ENCODE assay signal across 20 cellular contexts in the genomic region with DNA sequence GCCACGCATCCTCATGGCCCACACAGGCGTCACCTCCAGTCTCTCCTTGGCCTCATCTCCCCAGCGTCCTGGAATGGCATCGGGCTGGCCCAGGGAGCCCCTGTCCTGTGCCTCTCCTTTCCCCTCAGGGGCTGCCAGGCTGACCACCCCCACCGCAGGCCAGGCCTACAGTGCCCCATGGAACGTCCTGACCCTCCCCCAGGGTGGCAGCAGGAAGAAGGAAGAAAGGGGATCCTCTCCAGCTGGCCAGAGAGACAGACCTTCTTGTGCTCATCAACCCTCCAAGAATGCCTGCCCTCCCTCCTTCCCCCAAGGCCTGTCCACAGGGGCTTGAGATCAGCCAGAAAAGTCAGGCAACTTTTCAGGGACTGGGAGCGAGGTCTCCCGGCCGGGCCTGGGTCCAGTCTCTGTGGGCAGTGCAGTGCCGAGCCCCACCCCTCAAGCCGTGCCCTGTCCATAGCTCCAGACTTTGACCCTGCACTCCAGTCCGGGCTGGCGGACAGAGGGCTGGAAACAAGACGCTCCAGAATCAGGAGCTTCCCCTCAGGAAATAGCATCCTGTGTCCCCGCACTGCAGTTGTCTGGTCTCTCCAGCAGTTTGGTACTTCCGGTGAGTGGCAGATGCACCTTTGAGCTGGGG. TPM values are rescaled to one million over a fixed set of nuclear protein-coding genes. Genes with fewer than 3 reads are reported as not detected.
A peak's percentile ranks its signal among the peaks of the same experiment; 100 is the strongest.
DNase-seq lines count a peak whose midpoint lies in the region; ATAC-seq and TF ChIP-seq lines count a peak whose summit lies in the region.
"Had no signal": no experiment of that assay in that cellular context is flagged by ENCODE, and none has a peak within 500 bp of the region (broad histone marks: within the 10 kb centered on the region; RNA-seq: fewer than 3 reads in every experiment).

A gene (plus strand): TSS at position 478 of the 640 bp plus-strand sequence. CDS start 4,915 bp downstream, outside the sequence.

- H3K36me3 ChIP-seq in liver (ENCODE audit: control insufficient read depth in 4 of 4, insufficient read depth in 3 of 4, low read depth in 1 of 4, low read length in 3 of 4), result no peaks in the 10 kb centered on the region
- H3K36me3 ChIP-seq in HAP-1 (replicated peaks), result no peaks in the 10 kb centered on the region
- H3K36me3 ChIP-seq in heart left ventricle, result no peaks in the 10 kb centered on the region

- H3K4me3 ChIP-seq in liver (ENCODE audit: low read depth in 1 of 3, low read length in 3 of 3) (peak within 1 kb of the TSS; percentile 32 to 69 (median 58)), HAP-1 (no peak within 1 kb of the TSS), heart left ventricle (no peak within 1 kb of the TSS)
- H3K4me3 ChIP-seq: GM23248, SK-N-MC had no signal

- no peaks in the 10 kb centered on the region for H3K27me3 Mint-ChIP-seq in dendritic cell treated with granulocyte-macrophage colony-stimulating factor and Interleukin-4, amounts not matched to agents 40 ng/mL and 50 ng/mL, for 4 days

- no peak for TF ChIP-seq POLR2A in heart left ventricle (IDR thresholded peaks at IDR 0.05)

- H3K4me3 Mint-ChIP-seq in dendritic cell treated with granulocyte-macrophage colony-stimulating factor and Interleukin-4, amounts not matched to agents 40 ng/mL and 50 ng/mL, for 4 days, result no peak within 1 kb of the TSS
- H3K4me3 Mint-ChIP-seq: CD8-positive, alpha-beta memory T cell had no signal

- no peak for ATAC-seq in heart left ventricle
- ATAC-seq: Right ventricle myocardium inferior had no signal

- H3K27me3 ChIP-seq in liver (ENCODE audit: control insufficient read depth in 4 of 4, insufficient read depth in 4 of 4, low read length in 3 of 4) (no peaks in the 10 kb centered on the region), HAP-1 (ENCODE audit: low read depth) (peaks cover 13% of the 10 kb centered on the region), heart left ventricle (no peaks in the 10 kb centered on the region)

- in situ Hi-C loops in HAP-1 (cut with MboI; ENCODE audit: low sequenced_read_pairs), result no loop called here

- H3K9me3 ChIP-seq in liver (ENCODE audit: control insufficient read depth in 4 of 4, low read length in 3 of 4) (no peaks in the 10 kb centered on the region), HAP-1 (no peaks in the 10 kb centered on the region), heart left ventricle (peaks cover 0 to 4% (median 0%) of the 10 kb centered on the region in 12 donors)

- H3K4me1 ChIP-seq in liver (ENCODE audit: control insufficient read depth in 4 of 4, insufficient read depth in 4 of 4, low read length in 3 of 4) (peaks cover 2 to 50% (median 29%) of the 10 kb centered on the region in 4 donors), HAP-1 (no peaks in the 10 kb centered on the region), heart left ventricle (peaks cover 0 to 10% (median 0%) of the 10 kb centered on the region in 12 donors)

- TF ChIP-seq CTCF in liver (IDR thresholded peaks at IDR 0.05; ENCODE audit: low read depth, low read length, missing input control) (no peak), heart left ventricle (IDR thresholded peaks at IDR 0.05) (no peak)

- no peaks in the 10 kb centered on the region for H3K9me3 Mint-ChIP-seq in dendritic cell treated with granulocyte-macrophage colony-stimulating factor and Interleukin-4, amounts not matched to agents 40 ng/mL and 50 ng/mL, for 4 days

- DNase-seq in HuH-7.5 (ENCODE audit: low spot score), result peak; percentile 44
- DNase-seq in substantia nigra (lab: John Stamatoyannopoulos, UW), result peak in 26 of 49 donors; percentile 9 to 70 (median 43)
- DNase-seq in HAP-1 (ENCODE audit: low spot score in 2 of 2), result no peak
- DNase-seq in ureter (ENCODE audit: low spot score), result no peak
- DNase-seq in heart left ventricle, result no peak
- no peak for DNase-seq in stimulated activated CD4-positive, alpha-beta T cell treated with anti-CD3 and anti-CD28 coated beads, Interleukin-4, amount 100 ng/mL, for 1 hour
- DNase-seq: AML-193; CD8-positive, alpha-beta memory T cell; DND-41; GF-D8; GM23248; NCI-H1048; NCI-H146; NCI-H2081 treated with DMSO at 0.1 percent for 48 hours; NCI-H2227 treated with DMSO at 0.1 percent for 48 hours; NCI-H526 had no signal

- peaks cover 14% of the 10 kb centered on the region for H3K4me1 Mint-ChIP-seq in dendritic cell treated with granulocyte-macrophage colony-stimulating factor and Interleukin-4, amounts not matched to agents 40 ng/mL and 50 ng/mL, for 4 days (ENCODE audit: low read depth)

- 38% methylated on average over 16 of the region's 16 CpGs for WGBS in liver
- 55 to 70% (median 63%) methylated on average over 6 to 16 of the region's 16 CpGs for WGBS in heart left ventricle, 4 donors

- peak within 1 kb of the TSS; percentile 44 for H3K27ac Mint-ChIP-seq in dendritic cell treated with granulocyte-macrophage colony-stimulating factor and Interleukin-4, amounts not matched to agents 40 ng/mL and 50 ng/mL, for 4 days
- H3K27ac Mint-ChIP-seq: CD8-positive, alpha-beta memory T cell had no signal

- H3K36me3 Mint-ChIP-seq in dendritic cell treated with granulocyte-macrophage colony-stimulating factor and Interleukin-4, amounts not matched to agents 40 ng/mL and 50 ng/mL, for 4 days (ENCODE audit: low read depth), result no peaks in the 10 kb centered on the region
- H3K36me3 Mint-ChIP-seq: CD8-positive, alpha-beta memory T cell had no signal

- intact Hi-C loops in dendritic cell treated with granulocyte-macrophage colony-stimulating factor and Interleukin-4, amounts not matched to agents 40 ng/mL and 50 ng/mL, for 4 days (cut with micrococcal nuclease), result loop anchor here (10.0 kb wide), 1 partner anchor 215 kb away; a partner anchor contains a TSS
- intact Hi-C loops in heart left ventricle (cut with DNase I), result loop anchor here in 3 of 10 donors (10.0 kb wide), 3 partner anchors 65 to 215 kb away; a partner anchor contains a TSS

- H3K27ac ChIP-seq in liver (ENCODE audit: low read depth in 1 of 2, low read length in 2 of 2), result peak within 1 kb of the TSS; percentile 52 to 70
- no peak within 1 kb of the TSS for H3K27ac ChIP-seq in substantia nigra (ENCODE audit: low read depth, low read length, poor library complexity, severe bottlenecking)
- no peak within 1 kb of the TSS for H3K27ac ChIP-seq in heart left ventricle
- H3K27ac ChIP-seq: GM23248, SK-N-MC had no signal

- H3K9ac ChIP-seq in liver (ENCODE audit: low read depth in 1 of 2, low read length in 2 of 2), result peak within 1 kb of the TSS; percentile 50 to 81
- H3K9ac ChIP-seq: GM23248 had no signal

- TF ChIP-seq RAD21 in liver (IDR thresholded peaks at IDR 0.05), result peak in 1 of 2 donors; percentile 63

TF ChIP-seq in liver, 16 proteins besides CTCF, POLR2A, EP300 and RAD21 (continues in another document):
- TF ChIP-seq EGR1 (IDR thresholded peaks at IDR 0.05; ENCODE audit: low read depth in 2 of 2) (peak in 1 of 2 donors; percentile 21), HNF4G (IDR thresholded peaks at IDR 0.05) (peak; percentile 93), RXRA (IDR thresholded peaks at IDR 0.05) (peak; percentile 81 to 86), GABPA (IDR thresholded peaks at IDR 0.05 in 1 of 2, conservative IDR thresholded peaks at IDR 0.05 in 1 of 2) (peak; percentile 54 to 66), NR2F2 (IDR thresholded peaks at IDR 0.05) (no peak), SP1 (IDR thresholded peaks at IDR 0.05) (peak; percentile 94), TAF1 (conservative IDR thresholded peaks at IDR 0.05) (peak; percentile 79), YY1 (IDR thresholded peaks at IDR 0.05) (peak; percentile 44), HNF4A (conservative IDR thresholded peaks at IDR 0.05) (peak; percentile 96 to 97)
- TF ChIP-seq, protein P1, sequence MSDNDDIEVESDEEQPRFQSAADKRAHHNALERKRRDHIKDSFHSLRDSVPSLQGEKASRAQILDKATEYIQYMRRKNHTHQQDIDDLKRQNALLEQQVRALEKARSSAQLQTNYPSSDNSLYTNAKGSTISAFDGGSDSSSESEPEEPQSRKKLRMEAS (IDR thresholded peaks at IDR 0.05), result peak; percentile 39
- TF ChIP-seq, protein P2, sequence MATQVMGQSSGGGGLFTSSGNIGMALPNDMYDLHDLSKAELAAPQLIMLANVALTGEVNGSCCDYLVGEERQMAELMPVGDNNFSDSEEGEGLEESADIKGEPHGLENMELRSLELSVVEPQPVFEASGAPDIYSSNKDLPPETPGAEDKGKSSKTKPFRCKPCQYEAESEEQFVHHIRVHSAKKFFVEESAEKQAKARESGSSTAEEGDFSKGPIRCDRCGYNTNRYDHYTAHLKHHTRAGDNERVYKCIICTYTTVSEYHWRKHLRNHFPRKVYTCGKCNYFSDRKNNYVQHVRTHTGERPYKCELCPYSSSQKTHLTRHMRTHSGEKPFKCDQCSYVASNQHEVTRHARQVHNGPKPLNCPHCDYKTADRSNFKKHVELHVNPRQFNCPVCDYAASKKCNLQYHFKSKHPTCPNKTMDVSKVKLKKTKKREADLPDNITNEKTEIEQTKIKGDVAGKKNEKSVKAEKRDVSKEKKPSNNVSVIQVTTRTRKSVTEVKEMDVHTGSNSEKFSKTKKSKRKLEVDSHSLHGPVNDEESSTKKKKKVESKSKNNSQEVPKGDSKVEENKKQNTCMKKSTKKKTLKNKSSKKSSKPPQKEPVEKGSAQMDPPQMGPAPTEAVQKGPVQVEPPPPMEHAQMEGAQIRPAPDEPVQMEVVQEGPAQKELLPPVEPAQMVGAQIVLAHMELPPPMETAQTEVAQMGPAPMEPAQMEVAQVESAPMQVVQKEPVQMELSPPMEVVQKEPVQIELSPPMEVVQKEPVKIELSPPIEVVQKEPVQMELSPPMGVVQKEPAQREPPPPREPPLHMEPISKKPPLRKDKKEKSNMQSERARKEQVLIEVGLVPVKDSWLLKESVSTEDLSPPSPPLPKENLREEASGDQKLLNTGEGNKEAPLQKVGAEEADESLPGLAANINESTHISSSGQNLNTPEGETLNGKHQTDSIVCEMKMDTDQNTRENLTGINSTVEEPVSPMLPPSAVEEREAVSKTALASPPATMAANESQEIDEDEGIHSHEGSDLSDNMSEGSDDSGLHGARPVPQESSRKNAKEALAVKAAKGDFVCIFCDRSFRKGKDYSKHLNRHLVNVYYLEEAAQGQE (IDR thresholded peaks at IDR 0.05), result peak; percentile 76

RNA-seq across cellular contexts. Expression of the gene that starts here (rescaled TPM):
- total RNA-seq in liver, result 10 to 100 TPM in 1 of 2 donors, under 1 TPM in 1; 0.84 to 28.3 TPM
- polyA plus RNA-seq in liver, result 10 to 100 TPM; 17.6 to 51.4 TPM
- not detected for total RNA-seq in ureter
- not detected for total RNA-seq in heart left ventricle
- polyA plus RNA-seq in heart left ventricle, result not detected
- total RNA-seq: CD8-positive, alpha-beta memory T cell; GM23248; Right ventricle myocardium inferior had no signal
- polyA plus RNA-seq: CD8-positive, alpha-beta memory T cell; GM23248 had no signal

Comparison
In these comparisons a context has a peak if more than half of its experiments do, and no peak if none do; other contexts are left out.
1. RNA of the gene that starts here (polyA plus RNA-seq): 17.6 to 51.4 TPM in liver; not detected in heart left ventricle; every median in the first group is over 10 times any median in the second.
2. DNase-seq: peak in HuH-7.5 (single experiment) and substantia nigra (26 of 49); none in HAP-1 (0 of 2), ureter (single experiment), heart left ventricle (0 of 5) and stimulated activated CD4-positive, alpha-beta T cell treated with anti-CD3 and anti-CD28 coated beads, Interleukin-4, amount 100 ng/mL, for 1 hour (single experiment).
3. H3K27ac ChIP-seq: peak in liver (2 of 2); none in substantia nigra (single experiment) and heart left ventricle (0 of 12).
4. H3K4me3 ChIP-seq: peak in liver (3 of 3); none in HAP-1 (single experiment) and heart left ventricle (0 of 12).